Comparison of ENCODE assay signal across 1 cellular context in the genomic region with DNA sequence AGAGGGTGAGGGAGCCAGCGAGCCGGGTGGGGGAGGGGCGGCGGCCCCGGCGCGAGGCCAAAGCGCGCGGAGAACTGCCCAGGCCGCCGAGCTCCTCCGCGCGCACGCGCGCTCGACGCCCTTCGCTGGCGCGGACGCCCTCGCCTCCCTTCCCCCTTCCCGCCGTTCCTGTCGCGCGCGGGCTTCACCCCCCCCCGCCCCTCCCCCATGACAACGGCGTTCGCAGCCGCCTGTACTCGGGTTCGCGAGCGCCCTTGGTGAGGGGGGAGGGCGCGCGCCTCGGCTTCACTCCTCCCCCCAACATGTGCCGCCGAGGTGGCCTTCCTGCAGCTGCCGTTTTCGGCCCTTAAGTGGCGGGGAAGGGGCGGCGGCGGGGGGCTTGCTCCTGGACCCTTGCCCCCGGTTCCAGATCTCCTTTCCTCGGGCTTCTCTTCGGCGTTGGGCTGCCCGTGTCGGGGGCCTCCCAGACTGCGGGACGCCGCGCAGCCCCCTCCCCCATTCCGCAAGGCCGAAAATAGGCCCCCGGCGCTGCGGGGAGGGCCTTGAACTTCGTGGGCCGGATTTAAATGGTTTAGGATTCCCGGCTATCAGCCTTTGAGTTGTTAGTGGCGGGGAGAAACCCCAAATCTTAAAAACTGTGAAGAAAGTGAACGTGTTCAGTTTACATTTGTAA.
TF ChIP-seq lines count a peak whose summit lies in the region.

No MANE protein-coding gene starts in this region.

TF ChIP-seq in HepG2, 621 proteins besides CTCF, POLR2A, EP300 and RAD21 (continued from another document and continues in another):
- no peak for TF ChIP-seq ZNF678 (CRISPR knock-in tag; IDR thresholded peaks at IDR 0.05)
- no peak for TF ChIP-seq CBX1 (IDR thresholded peaks at IDR 0.05; ENCODE audit: low read depth)
- TF ChIP-seq, protein P1, sequence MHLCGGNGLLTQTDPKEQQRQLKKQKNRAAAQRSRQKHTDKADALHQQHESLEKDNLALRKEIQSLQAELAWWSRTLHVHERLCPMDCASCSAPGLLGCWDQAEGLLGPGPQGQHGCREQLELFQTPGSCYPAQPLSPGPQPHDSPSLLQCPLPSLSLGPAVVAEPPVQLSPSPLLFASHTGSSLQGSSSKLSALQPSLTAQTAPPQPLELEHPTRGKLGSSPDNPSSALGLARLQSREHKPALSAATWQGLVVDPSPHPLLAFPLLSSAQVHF (CRISPR knock-in tag; IDR thresholded peaks at IDR 0.05), result no peak; the same call in 1 of the 2 replicates
- TF ChIP-seq ZNF296 (CRISPR knock-in tag; conservative IDR thresholded peaks at IDR 0.05), result no peak
- TF ChIP-seq, protein P2, sequence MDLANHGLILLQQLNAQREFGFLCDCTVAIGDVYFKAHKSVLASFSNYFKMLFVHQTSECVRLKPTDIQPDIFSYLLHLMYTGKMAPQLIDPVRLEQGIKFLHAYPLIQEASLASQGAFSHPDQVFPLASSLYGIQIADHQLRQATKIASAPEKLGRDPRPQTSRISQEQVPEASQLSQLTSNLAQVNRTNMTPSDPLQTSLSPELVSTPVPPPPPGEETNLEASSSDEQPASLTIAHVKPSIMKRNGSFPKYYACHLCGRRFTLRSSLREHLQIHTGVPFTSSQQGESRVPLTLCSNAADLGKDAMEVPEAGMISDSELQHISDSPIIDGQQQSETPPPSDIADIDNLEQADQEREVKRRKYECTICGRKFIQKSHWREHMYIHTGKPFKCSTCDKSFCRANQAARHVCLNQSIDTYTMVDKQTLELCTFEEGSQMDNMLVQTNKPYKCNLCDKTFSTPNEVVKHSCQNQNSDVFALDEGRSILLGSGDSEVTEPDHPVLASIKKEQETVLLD (CRISPR knock-in tag; IDR thresholded peaks at IDR 0.05; ENCODE audit: low read depth), result 0 out of 2 replicates have a peak, but pooled peaks have one; percentile 40
- TF ChIP-seq, protein P3, sequence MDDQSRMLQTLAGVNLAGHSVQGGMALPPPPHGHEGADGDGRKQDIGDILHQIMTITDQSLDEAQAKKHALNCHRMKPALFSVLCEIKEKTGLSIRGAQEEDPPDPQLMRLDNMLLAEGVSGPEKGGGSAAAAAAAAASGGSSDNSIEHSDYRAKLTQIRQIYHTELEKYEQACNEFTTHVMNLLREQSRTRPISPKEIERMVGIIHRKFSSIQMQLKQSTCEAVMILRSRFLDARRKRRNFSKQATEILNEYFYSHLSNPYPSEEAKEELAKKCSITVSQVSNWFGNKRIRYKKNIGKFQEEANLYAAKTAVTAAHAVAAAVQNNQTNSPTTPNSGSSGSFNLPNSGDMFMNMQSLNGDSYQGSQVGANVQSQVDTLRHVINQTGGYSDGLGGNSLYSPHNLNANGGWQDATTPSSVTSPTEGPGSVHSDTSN (CRISPR knock-in tag; IDR thresholded peaks at IDR 0.05; ENCODE audit: borderline replicate concordance), result no peak
- TF ChIP-seq, protein P4, sequence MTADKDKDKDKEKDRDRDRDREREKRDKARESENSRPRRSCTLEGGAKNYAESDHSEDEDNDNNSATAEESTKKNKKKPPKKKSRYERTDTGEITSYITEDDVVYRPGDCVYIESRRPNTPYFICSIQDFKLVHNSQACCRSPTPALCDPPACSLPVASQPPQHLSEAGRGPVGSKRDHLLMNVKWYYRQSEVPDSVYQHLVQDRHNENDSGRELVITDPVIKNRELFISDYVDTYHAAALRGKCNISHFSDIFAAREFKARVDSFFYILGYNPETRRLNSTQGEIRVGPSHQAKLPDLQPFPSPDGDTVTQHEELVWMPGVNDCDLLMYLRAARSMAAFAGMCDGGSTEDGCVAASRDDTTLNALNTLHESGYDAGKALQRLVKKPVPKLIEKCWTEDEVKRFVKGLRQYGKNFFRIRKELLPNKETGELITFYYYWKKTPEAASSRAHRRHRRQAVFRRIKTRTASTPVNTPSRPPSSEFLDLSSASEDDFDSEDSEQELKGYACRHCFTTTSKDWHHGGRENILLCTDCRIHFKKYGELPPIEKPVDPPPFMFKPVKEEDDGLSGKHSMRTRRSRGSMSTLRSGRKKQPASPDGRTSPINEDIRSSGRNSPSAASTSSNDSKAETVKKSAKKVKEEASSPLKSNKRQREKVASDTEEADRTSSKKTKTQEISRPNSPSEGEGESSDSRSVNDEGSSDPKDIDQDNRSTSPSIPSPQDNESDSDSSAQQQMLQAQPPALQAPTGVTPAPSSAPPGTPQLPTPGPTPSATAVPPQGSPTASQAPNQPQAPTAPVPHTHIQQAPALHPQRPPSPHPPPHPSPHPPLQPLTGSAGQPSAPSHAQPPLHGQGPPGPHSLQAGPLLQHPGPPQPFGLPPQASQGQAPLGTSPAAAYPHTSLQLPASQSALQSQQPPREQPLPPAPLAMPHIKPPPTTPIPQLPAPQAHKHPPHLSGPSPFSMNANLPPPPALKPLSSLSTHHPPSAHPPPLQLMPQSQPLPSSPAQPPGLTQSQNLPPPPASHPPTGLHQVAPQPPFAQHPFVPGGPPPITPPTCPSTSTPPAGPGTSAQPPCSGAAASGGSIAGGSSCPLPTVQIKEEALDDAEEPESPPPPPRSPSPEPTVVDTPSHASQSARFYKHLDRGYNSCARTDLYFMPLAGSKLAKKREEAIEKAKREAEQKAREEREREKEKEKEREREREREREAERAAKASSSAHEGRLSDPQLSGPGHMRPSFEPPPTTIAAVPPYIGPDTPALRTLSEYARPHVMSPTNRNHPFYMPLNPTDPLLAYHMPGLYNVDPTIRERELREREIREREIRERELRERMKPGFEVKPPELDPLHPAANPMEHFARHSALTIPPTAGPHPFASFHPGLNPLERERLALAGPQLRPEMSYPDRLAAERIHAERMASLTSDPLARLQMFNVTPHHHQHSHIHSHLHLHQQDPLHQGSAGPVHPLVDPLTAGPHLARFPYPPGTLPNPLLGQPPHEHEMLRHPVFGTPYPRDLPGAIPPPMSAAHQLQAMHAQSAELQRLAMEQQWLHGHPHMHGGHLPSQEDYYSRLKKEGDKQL (CRISPR knock-in tag; IDR thresholded peaks at IDR 0.05; ENCODE audit: low read depth), result no peak
- no peak for TF ChIP-seq ZNF343 (CRISPR knock-in tag; IDR thresholded peaks at IDR 0.05)
- TF ChIP-seq, protein P5, sequence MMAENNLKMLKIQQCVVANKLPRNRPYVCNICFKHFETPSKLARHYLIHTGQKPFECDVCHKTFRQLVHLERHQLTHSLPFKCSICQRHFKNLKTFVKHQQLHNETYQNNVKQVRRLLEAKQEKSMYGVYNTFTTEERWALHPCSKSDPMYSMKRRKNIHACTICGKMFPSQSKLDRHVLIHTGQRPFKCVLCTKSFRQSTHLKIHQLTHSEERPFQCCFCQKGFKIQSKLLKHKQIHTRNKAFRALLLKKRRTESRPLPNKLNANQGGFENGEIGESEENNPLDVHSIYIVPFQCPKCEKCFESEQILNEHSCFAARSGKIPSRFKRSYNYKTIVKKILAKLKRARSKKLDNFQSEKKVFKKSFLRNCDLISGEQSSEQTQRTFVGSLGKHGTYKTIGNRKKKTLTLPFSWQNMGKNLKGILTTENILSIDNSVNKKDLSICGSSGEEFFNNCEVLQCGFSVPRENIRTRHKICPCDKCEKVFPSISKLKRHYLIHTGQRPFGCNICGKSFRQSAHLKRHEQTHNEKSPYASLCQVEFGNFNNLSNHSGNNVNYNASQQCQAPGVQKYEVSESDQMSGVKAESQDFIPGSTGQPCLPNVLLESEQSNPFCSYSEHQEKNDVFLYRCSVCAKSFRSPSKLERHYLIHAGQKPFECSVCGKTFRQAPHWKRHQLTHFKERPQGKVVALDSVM (CRISPR knock-in tag; IDR thresholded peaks at IDR 0.05), result peak; percentile 22; the same call in 1 of the 2 replicates
- no peak for TF ChIP-seq ELF1 (CRISPR knock-in tag; IDR thresholded peaks at IDR 0.05)
- peak; percentile 56; the same call in 1 of the 2 replicates for TF ChIP-seq ZNF879 (CRISPR knock-in tag; IDR thresholded peaks at IDR 0.05)
- TF ChIP-seq SOX6 (IDR thresholded peaks at IDR 0.05), result no peak
- no peak; the same call in 1 of the 2 replicates for TF ChIP-seq SOX6 (CRISPR knock-in tag; IDR thresholded peaks at IDR 0.05)
- TF ChIP-seq, protein P6, sequence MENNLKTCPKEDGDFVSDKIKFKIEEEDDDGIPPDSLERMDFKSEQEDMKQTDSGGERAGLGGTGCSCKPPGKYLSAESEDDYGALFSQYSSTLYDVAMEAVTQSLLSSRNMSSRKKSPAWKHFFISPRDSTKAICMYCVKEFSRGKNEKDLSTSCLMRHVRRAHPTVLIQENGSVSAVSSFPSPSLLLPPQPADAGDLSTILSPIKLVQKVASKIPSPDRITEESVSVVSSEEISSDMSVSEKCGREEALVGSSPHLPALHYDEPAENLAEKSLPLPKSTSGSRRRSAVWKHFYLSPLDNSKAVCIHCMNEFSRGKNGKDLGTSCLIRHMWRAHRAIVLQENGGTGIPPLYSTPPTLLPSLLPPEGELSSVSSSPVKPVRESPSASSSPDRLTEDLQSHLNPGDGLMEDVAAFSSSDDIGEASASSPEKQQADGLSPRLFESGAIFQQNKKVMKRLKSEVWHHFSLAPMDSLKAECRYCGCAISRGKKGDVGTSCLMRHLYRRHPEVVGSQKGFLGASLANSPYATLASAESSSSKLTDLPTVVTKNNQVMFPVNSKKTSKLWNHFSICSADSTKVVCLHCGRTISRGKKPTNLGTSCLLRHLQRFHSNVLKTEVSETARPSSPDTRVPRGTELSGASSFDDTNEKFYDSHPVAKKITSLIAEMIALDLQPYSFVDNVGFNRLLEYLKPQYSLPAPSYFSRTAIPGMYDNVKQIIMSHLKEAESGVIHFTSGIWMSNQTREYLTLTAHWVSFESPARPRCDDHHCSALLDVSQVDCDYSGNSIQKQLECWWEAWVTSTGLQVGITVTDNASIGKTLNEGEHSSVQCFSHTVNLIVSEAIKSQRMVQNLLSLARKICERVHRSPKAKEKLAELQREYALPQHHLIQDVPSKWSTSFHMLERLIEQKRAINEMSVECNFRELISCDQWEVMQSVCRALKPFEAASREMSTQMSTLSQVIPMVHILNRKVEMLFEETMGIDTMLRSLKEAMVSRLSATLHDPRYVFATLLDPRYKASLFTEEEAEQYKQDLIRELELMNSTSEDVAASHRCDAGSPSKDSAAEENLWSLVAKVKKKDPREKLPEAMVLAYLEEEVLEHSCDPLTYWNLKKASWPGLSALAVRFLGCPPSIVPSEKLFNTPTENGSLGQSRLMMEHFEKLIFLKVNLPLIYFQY (CRISPR knock-in tag; IDR thresholded peaks at IDR 0.05; ENCODE audit: borderline replicate concordance), result no peak
- TF ChIP-seq SP5 (CRISPR knock-in tag; IDR thresholded peaks at IDR 0.05; ENCODE audit: borderline replicate concordance, low read depth), result no peak
- no peak for TF ChIP-seq ZNF138 (CRISPR knock-in tag; IDR thresholded peaks at IDR 0.05; ENCODE audit: low read depth)
- TF ChIP-seq, protein P7, sequence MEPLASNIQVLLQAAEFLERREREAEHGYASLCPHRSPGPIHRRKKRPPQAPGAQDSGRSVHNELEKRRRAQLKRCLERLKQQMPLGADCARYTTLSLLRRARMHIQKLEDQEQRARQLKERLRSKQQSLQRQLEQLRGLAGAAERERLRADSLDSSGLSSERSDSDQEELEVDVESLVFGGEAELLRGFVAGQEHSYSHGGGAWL (CRISPR knock-in tag; IDR thresholded peaks at IDR 0.05), result 0 out of 2 replicates have a peak, but pooled peaks have one; percentile 6
- TF ChIP-seq, protein P8, sequence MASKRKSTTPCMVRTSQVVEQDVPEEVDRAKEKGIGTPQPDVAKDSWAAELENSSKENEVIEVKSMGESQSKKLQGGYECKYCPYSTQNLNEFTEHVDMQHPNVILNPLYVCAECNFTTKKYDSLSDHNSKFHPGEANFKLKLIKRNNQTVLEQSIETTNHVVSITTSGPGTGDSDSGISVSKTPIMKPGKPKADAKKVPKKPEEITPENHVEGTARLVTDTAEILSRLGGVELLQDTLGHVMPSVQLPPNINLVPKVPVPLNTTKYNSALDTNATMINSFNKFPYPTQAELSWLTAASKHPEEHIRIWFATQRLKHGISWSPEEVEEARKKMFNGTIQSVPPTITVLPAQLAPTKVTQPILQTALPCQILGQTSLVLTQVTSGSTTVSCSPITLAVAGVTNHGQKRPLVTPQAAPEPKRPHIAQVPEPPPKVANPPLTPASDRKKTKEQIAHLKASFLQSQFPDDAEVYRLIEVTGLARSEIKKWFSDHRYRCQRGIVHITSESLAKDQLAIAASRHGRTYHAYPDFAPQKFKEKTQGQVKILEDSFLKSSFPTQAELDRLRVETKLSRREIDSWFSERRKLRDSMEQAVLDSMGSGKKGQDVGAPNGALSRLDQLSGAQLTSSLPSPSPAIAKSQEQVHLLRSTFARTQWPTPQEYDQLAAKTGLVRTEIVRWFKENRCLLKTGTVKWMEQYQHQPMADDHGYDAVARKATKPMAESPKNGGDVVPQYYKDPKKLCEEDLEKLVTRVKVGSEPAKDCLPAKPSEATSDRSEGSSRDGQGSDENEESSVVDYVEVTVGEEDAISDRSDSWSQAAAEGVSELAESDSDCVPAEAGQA (IDR thresholded peaks at IDR 0.05; ENCODE audit: low read depth), result no peak
- TF ChIP-seq, protein P8 (CRISPR knock-in tag; IDR thresholded peaks at IDR 0.05; ENCODE audit: borderline replicate concordance), result no peak
- TF ChIP-seq, protein P9, sequence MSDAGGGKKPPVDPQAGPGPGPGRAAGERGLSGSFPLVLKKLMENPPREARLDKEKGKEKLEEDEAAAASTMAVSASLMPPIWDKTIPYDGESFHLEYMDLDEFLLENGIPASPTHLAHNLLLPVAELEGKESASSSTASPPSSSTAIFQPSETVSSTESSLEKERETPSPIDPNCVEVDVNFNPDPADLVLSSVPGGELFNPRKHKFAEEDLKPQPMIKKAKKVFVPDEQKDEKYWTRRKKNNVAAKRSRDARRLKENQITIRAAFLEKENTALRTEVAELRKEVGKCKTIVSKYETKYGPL (CRISPR knock-in tag; IDR thresholded peaks at IDR 0.05), result no peak
- TF ChIP-seq NFRKB (IDR thresholded peaks at IDR 0.05), result no peak
- no peak for TF ChIP-seq ZNF350 (CRISPR knock-in tag; IDR thresholded peaks at IDR 0.05; ENCODE audit: borderline replicate concordance, low read depth)
- no peak for TF ChIP-seq AHR (CRISPR knock-in tag; IDR thresholded peaks at IDR 0.05)
- no peak for TF ChIP-seq ZNF891 (CRISPR knock-in tag; IDR thresholded peaks at IDR 0.05)
- no peak for TF ChIP-seq CEBPG (CRISPR knock-in tag; IDR thresholded peaks at IDR 0.05)
- TF ChIP-seq ZNF83 (CRISPR knock-in tag; IDR thresholded peaks at IDR 0.05; ENCODE audit: borderline replicate concordance), result no peak
- 0 out of 2 replicates have a peak, but pooled peaks have one; percentile 26 for TF ChIP-seq KAT7 (CRISPR knock-in tag; IDR thresholded peaks at IDR 0.05; ENCODE audit: borderline replicate concordance)
- TF ChIP-seq FIP1L1 (IDR thresholded peaks at IDR 0.05; ENCODE audit: borderline replicate concordance, insufficient read depth, low read depth, low read length), result no peak
